ENCODE assay signal across 14 cellular contexts in the genomic region with DNA sequence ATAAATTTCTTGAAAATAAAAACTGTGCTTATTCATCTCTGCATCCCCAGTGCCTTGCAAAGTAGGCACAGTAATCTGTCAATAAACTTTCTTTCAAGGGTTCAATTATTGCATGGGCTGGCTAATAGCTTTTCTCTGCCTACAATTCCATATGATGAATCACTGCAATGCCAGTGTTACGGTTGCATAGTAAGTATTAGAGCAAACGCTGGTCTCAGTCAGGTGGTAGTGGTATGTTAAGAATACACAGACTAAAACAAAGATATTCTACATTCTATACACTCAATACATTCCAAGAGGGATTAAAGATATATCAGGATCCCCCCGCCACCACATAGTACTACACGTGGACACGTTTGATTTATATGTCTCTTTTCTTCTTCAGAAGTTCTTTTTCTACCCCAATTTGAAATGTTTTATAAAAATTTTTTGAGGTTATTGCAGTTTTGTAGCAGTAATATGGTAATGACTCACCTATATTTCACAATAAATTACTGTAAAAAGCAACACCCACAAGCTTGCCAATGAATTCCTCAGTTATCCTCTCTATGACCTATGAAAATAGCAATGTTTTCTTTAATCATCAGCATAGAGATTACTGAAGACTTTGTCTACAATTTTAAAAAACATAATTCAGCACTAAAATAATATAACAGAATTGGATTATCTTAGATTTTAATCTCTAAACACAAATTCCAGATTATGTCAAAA.
DNase-seq lines count a peak whose midpoint lies in the region; FAIRE-seq and TF ChIP-seq lines count a peak whose summit lies in the region.
"Had no signal": no experiment of that assay in that cellular context is flagged by ENCODE, and none has a peak within 500 bp of the region (broad histone marks: within the 10 kb centered on the region; RNA-seq: fewer than 3 reads in every experiment).

No MANE protein-coding gene starts in this region.

- H3K27ac ChIP-seq in endothelial cell of umbilical vein (ENCODE audit: insufficient read depth, low read depth, low read length) (no peak overlapping the region), osteoblast (ENCODE audit: low read depth, low read length) (peak overlapping the region; percentile 85), WERI-Rb-1 (no peak overlapping the region), coronary artery (peak overlapping the region in 1 of 2 donors; percentile 31)
- H3K27ac ChIP-seq: thoracic aorta had no signal

- H3K27me3 ChIP-seq in endothelial cell of umbilical vein (ENCODE audit: control insufficient read depth in 2 of 2, insufficient read depth in 2 of 2, low read length in 2 of 2): no peaks in the 10 kb centered on the region
- no peaks in the 10 kb centered on the region for H3K27me3 ChIP-seq in osteoblast (ENCODE audit: insufficient read depth, low read length)
- peaks cover 36% of the 10 kb centered on the region for H3K27me3 ChIP-seq in WERI-Rb-1 (ENCODE audit: insufficient read depth, low read depth, severe bottlenecking)

- TF ChIP-seq POLR2A in NB4 (IDR thresholded peaks at IDR 0.05; ENCODE audit: extremely low read depth, insufficient read length) (no peak), endothelial cell of umbilical vein (IDR thresholded peaks at IDR 0.05; ENCODE audit: low read depth, low read length) (no peak)

- no peak for FAIRE-seq in endothelial cell of umbilical vein (lab: Jason Lieb, UNC)
- FAIRE-seq: D721Med had no signal

- H3K79me2 ChIP-seq in endothelial cell of umbilical vein (ENCODE audit: control insufficient read depth, insufficient read depth, low read length) (no peaks in the 10 kb centered on the region), osteoblast (ENCODE audit: insufficient read depth, low read length) (no peaks in the 10 kb centered on the region)

- intact Hi-C loops in endothelial cell of umbilical vein (cut with micrococcal nuclease): no loop called here

- POLR2A ChIA-PET in endothelial cell of umbilical vein (lab: Charles Lee): no interaction called here

- H3K9me1 ChIP-seq in endothelial cell of umbilical vein (replicated peaks; ENCODE audit: control insufficient read depth, extremely low read depth, insufficient read depth, low read length): no peaks in the 10 kb centered on the region

- H2AFZ ChIP-seq in endothelial cell of umbilical vein (ENCODE audit: low read depth, low read length) (no peak overlapping the region), osteoblast (ENCODE audit: low read length) (no peak overlapping the region)

- DNase-seq in CD1c-positive myeloid dendritic cell (ENCODE audit: extremely low spot score) (peak; percentile 62), NB4 (ENCODE audit: low read depth) (peak; percentile 23), endothelial cell of umbilical vein (ENCODE audit: low read depth, low spot score) (no peak), osteoblast (ENCODE audit: insufficient read length, low spot score, missing footprints) (no peak), NCI-H2107 (lab: John Stamatoyannopoulos, UW) (no peak), WERI-Rb-1 (no peak), GDM1 (lab: John Stamatoyannopoulos, UW) (no peak), coronary artery (ENCODE audit: low spot score) (no peak)
- DNase-seq: activated CD8-positive, alpha-beta memory T cell treated with anti-CD3 and anti-CD28 coated beads, Interleukin-2, amount 50 U/mL, for 48 hours; naive thymus-derived CD8-positive, alpha-beta T cell; NCI-H748 treated with DMSO at 0.1 percent for 48 hours; stimulated activated CD4-positive, alpha-beta T cell treated with anti-CD3 and anti-CD28 coated beads, Interleukin-4, amount 100 ng/mL, for 4 hours had no signal

- BruUV-seq in endothelial cell of umbilical vein (replicated peaks; lab: Mats Ljungman, UMichigan): no TSS peak

- TF ChIP-seq CTCF in NB4 (IDR thresholded peaks at IDR 0.05; ENCODE audit: low read depth, low read length): no peak
- TF ChIP-seq CTCF in endothelial cell of umbilical vein (IDR thresholded peaks at IDR 0.05; ENCODE audit: extremely low read depth in 1 of 2, insufficient read depth in 1 of 2, low read depth in 1 of 2, low read length in 2 of 2): no peak
- TF ChIP-seq CTCF in osteoblast (IDR thresholded peaks at IDR 0.05; ENCODE audit: extremely low read depth, low read depth, low read length): no peak
- no peak for TF ChIP-seq CTCF in WERI-Rb-1 (IDR thresholded peaks at IDR 0.05; ENCODE audit: low read depth, low read length)
- TF ChIP-seq CTCF in coronary artery (IDR thresholded peaks at IDR 0.05): no peak

- no peaks in the 10 kb centered on the region for H4K20me1 ChIP-seq in endothelial cell of umbilical vein (replicated peaks; ENCODE audit: control insufficient read depth, extremely low read depth, insufficient read depth, low read length)
- H4K20me1 ChIP-seq in osteoblast (ENCODE audit: insufficient read depth, low read length): no peaks in the 10 kb centered on the region

- H3K9me3 ChIP-seq in endothelial cell of umbilical vein (replicated peaks; ENCODE audit: control insufficient read depth, insufficient read depth, low read length) (no peaks in the 10 kb centered on the region), osteoblast (ENCODE audit: low read depth, low read length) (no peaks in the 10 kb centered on the region), WERI-Rb-1 (ENCODE audit: severe bottlenecking) (no peaks in the 10 kb centered on the region)
- H3K9me3 ChIP-seq: thoracic aorta had no signal

- dilution Hi-C loops in endothelial cell of umbilical vein (cut with MboI; ENCODE audit: extremely low pct_ligation_motif_present, low sequenced_read_pairs): no loop called here

- H3K9ac ChIP-seq in endothelial cell of umbilical vein (replicated peaks; ENCODE audit: extremely low read depth, insufficient read depth, low read length): no peak overlapping the region

- no peaks in the 10 kb centered on the region for H3K4me1 ChIP-seq in endothelial cell of umbilical vein (ENCODE audit: control insufficient read depth, extremely low read depth, insufficient read depth, low read length)
- peaks cover 80% of the 10 kb centered on the region for H3K4me1 ChIP-seq in osteoblast (ENCODE audit: insufficient read depth, low read length)

- H3K4me3 ChIP-seq in NB4 (ENCODE audit: low read depth, low read length) (no peak overlapping the region), endothelial cell of umbilical vein (replicated peaks in 1 of 3; ENCODE audit: insufficient read depth in 1 of 3, low read depth in 1 of 3, low read length in 3 of 3) (no peak overlapping the region), osteoblast (ENCODE audit: insufficient read depth, low read length) (no peak overlapping the region), WERI-Rb-1 (ENCODE audit: low read depth, low read length) (no peak overlapping the region), coronary artery (no peak overlapping the region)
- H3K4me3 ChIP-seq: thoracic aorta had no signal

- H3K36me3 ChIP-seq in endothelial cell of umbilical vein (ENCODE audit: control insufficient read depth in 2 of 2, extremely low read depth in 1 of 2, insufficient read depth in 2 of 2, low read length in 2 of 2) (no peaks in the 10 kb centered on the region), osteoblast (ENCODE audit: insufficient read depth, low read length) (no peaks in the 10 kb centered on the region), WERI-Rb-1 (no peaks in the 10 kb centered on the region)
- H3K36me3 ChIP-seq: thoracic aorta had no signal

- H3K4me2 ChIP-seq in endothelial cell of umbilical vein (ENCODE audit: insufficient read depth, low read length): no peak overlapping the region
- peak overlapping the region; percentile 16 for H3K4me2 ChIP-seq in osteoblast (ENCODE audit: insufficient read depth, low read length)

- CTCF ChIA-PET in endothelial cell of umbilical vein (lab: Charles Lee): no interaction called here

TF ChIP-seq in endothelial cell of umbilical vein, 7 proteins besides CTCF, POLR2A, EP300 and RAD21:
- peak; percentile 16 for TF ChIP-seq FOS (IDR thresholded peaks at IDR 0.05; ENCODE audit: borderline replicate concordance, insufficient read depth, low read length)
- no peak for TF ChIP-seq MYC (IDR thresholded peaks at IDR 0.05; ENCODE audit: low read depth, low read length)
TF ChIP-seq in endothelial cell of umbilical vein: peak in this region for 1.

Comparison
In these comparisons a context has a peak if more than half of its experiments do, and no peak if none do; other contexts are left out.
1. DNase-seq: peak in CD1c-positive myeloid dendritic cell (single experiment) and NB4 (single experiment); none in endothelial cell of umbilical vein (single experiment), osteoblast (single experiment), NCI-H2107 (single experiment), WERI-Rb-1 (single experiment), GDM1 (single experiment) and coronary artery (single experiment).